Comparison of ENCODE assay signal across 1 cellular context in genomic region chr3:29758108-29759020, GRCh38.
TF ChIP-seq lines count a peak whose summit lies in the region.

No MANE protein-coding gene starts in this region.

TF ChIP-seq in WTC11, 78 proteins besides CTCF, POLR2A, EP300 and RAD21 (continued from another document):
- TF ChIP-seq ATF2 (CRISPR knock-in tag; IDR thresholded peaks at IDR 0.05; ENCODE audit: borderline replicate concordance, low read depth) (no peak), ESRRA (CRISPR knock-in tag; IDR thresholded peaks at IDR 0.05; ENCODE audit: borderline replicate concordance) (no peak), KAT7 (CRISPR knock-in tag; IDR thresholded peaks at IDR 0.05; ENCODE audit: borderline replicate concordance) (no peak), ZNF138 (CRISPR knock-in tag; conservative IDR thresholded peaks at IDR 0.05) (no peak)
